Comparison of ENCODE assay signal across 11 cellular contexts in genomic region chr6:31639449-31639861, GRCh38. TPM values are rescaled to one million over a fixed set of nuclear protein-coding genes. Genes with fewer than 3 reads are reported as not detected.
A peak's percentile ranks its signal among the peaks of the same experiment; 100 is the strongest.
DNase-seq lines count a peak whose midpoint lies in the region; ATAC-seq and TF ChIP-seq lines count a peak whose summit lies in the region.
"Had no signal": no experiment of that assay in that cellular context is flagged by ENCODE, and none has a peak within 500 bp of the region (broad histone marks: within the 10 kb centered on the region; RNA-seq: fewer than 3 reads in every experiment).

No MANE protein-coding gene starts in this region.

- CTCF ChIA-PET in activated CD4-positive, alpha-beta memory T cell treated with anti-CD3 and anti-CD28 coated beads, Interleukin-2, amount 10 ng/mL, durations not matched to agents 7 days and 5 days (lab: Charles Lee): no interaction called here
- CTCF ChIA-PET in A673 (lab: Charles Lee): no interaction called here

- no peaks in the 10 kb centered on the region for H3K9me3 Mint-ChIP-seq in GM23338
- no peaks in the 10 kb centered on the region for H3K9me3 Mint-ChIP-seq in activated CD4-positive, alpha-beta memory T cell treated with anti-CD3 and anti-CD28 coated beads, Interleukin-2, amount 10 ng/mL, durations not matched to agents 7 days and 5 days
- no peaks in the 10 kb centered on the region for H3K9me3 Mint-ChIP-seq in endodermal cell
- H3K9me3 Mint-ChIP-seq: central memory CD8-positive, alpha-beta T cell had no signal

- TF ChIP-seq CTCF in GM23338 (conservative IDR thresholded peaks at IDR 0.05; ENCODE audit: low read depth in 2 of 2): no peak
- TF ChIP-seq CTCF in endodermal cell (conservative IDR thresholded peaks at IDR 0.05): no peak
- TF ChIP-seq CTCF in A673 (conservative IDR thresholded peaks at IDR 0.05; ENCODE audit: low read depth, low read length): no peak

- H3K27ac Mint-ChIP-seq in GM23338 (no peak overlapping the region), endodermal cell (no peak overlapping the region)
- H3K27ac Mint-ChIP-seq in activated CD4-positive, alpha-beta memory T cell treated with anti-CD3 and anti-CD28 coated beads, Interleukin-2, amount 10 ng/mL, durations not matched to agents 7 days and 5 days: peak overlapping the region; percentile 54

- no peaks in the 10 kb centered on the region for H3K79me2 ChIP-seq in GM23338 (replicated peaks; ENCODE audit: insufficient read depth)

- no peak overlapping the region for H2AK5ac ChIP-seq in mesenchymal stem cell (ENCODE audit: low read length, severe bottlenecking)

- no peak overlapping the region for H3K18ac ChIP-seq in mesenchymal stem cell (ENCODE audit: low read depth in 1 of 2, low read length in 2 of 2)

- no peak overlapping the region for H2BK12ac ChIP-seq in mesenchymal stem cell (ENCODE audit: low read length in 2 of 2)

- H3K36me3 ChIP-seq in BLaER1 treated with 17β-estradiol and CSF1 and Interleukin-3, amounts not matched to agents 10 nM and 100 nM: peaks cover 96 to 99% (median 97%) of the 10 kb centered on the region in 11 experiments
- H3K36me3 ChIP-seq in GM23338 (ENCODE audit: insufficient read depth): peaks cover 50% of the 10 kb centered on the region
- H3K36me3 ChIP-seq in mesenchymal stem cell (ENCODE audit: control insufficient read depth in 1 of 2, insufficient read depth in 2 of 2, low read depth in 1 of 2, low read length in 2 of 2): peaks cover 87 to 94% of the 10 kb centered on the region in 2 experiments
- H3K36me3 ChIP-seq in endodermal cell (ENCODE audit: control insufficient read depth, insufficient read depth, low read length): peaks cover 96% of the 10 kb centered on the region
- peaks cover 95% of the 10 kb centered on the region for H3K36me3 ChIP-seq in A673 (ENCODE audit: insufficient read depth, low read length, poor library complexity, severe bottlenecking)

- H3K4me2 ChIP-seq in BLaER1 treated with 17β-estradiol and CSF1 and Interleukin-3, amounts not matched to agents 10 nM and 100 nM: peak overlapping the region in 5 of 11 experiments; percentile 10 to 45 (median 29); a peak in 6 of 22 replicates
- H3K4me2 ChIP-seq in GM23338 (no peak overlapping the region), mesenchymal stem cell (ENCODE audit: low read length, poor library complexity, severe bottlenecking) (no peak overlapping the region)

- no peak overlapping the region for H2BK5ac ChIP-seq in mesenchymal stem cell (ENCODE audit: low read depth, low read length, poor library complexity, severe bottlenecking)

- no peaks in the 10 kb centered on the region for H3K9me3 ChIP-seq in BLaER1 treated with 17β-estradiol and CSF1 and Interleukin-3, amounts not matched to agents 10 nM and 100 nM (replicated peaks in 1 of 11)
- H3K9me3 ChIP-seq in mesenchymal stem cell (ENCODE audit: control insufficient read depth, low read length) (no peaks in the 10 kb centered on the region), endodermal cell (ENCODE audit: control insufficient read depth, low read length) (no peaks in the 10 kb centered on the region), A673 (ENCODE audit: low read depth, low read length, poor library complexity, severe bottlenecking) (no peaks in the 10 kb centered on the region)

- peaks cover 51% of the 10 kb centered on the region for H3F3A ChIP-seq in GM23338 (replicated peaks; ENCODE audit: low read depth)

- 91% methylated on average over 8 of the region's 10 CpGs for WGBS in mesenchymal stem cell
- WGBS in endodermal cell (ENCODE audit: insufficient coverage in 1 of 2, insufficient read length in 1 of 2), 2 experiments: 94 to 97% methylated on average over 3 to 10 of the region's 10 CpGs

- peak; percentile 30 for ATAC-seq in GM23338

- H3K4ac ChIP-seq in mesenchymal stem cell (ENCODE audit: low read depth in 1 of 2, low read length in 2 of 2): no peak overlapping the region

- H3K14ac ChIP-seq in mesenchymal stem cell (ENCODE audit: low read length in 2 of 2): no peak overlapping the region

- no peak overlapping the region for H2BK15ac ChIP-seq in mesenchymal stem cell (ENCODE audit: low read depth, poor library complexity, severe bottlenecking)

- H4K8ac ChIP-seq in mesenchymal stem cell (ENCODE audit: low read length): no peak overlapping the region

- intact Hi-C loops in posterior cingulate gyrus (cut with DNase I) (no loop called here), A673 (cut with micrococcal nuclease; ENCODE audit: unreplicated experiment) (no loop called here)

- H3K27me3 Mint-ChIP-seq in GM23338 (ENCODE audit: insufficient read depth, low read depth, poor library complexity) (peaks cover 6% of the 10 kb centered on the region), endodermal cell (ENCODE audit: insufficient read depth) (no peaks in the 10 kb centered on the region)
- H3K27me3 Mint-ChIP-seq in activated CD4-positive, alpha-beta memory T cell treated with anti-CD3 and anti-CD28 coated beads, Interleukin-2, amount 10 ng/mL, durations not matched to agents 7 days and 5 days: no peaks in the 10 kb centered on the region
- H3K27me3 Mint-ChIP-seq: central memory CD8-positive, alpha-beta T cell had no signal

- H3K23ac ChIP-seq in mesenchymal stem cell (ENCODE audit: low read length in 2 of 2): no peak overlapping the region

- no peak overlapping the region for H4K91ac ChIP-seq in mesenchymal stem cell (ENCODE audit: low read length)

- H3K4me3 ChIP-seq in BLaER1 treated with 17β-estradiol and CSF1 and Interleukin-3, amounts not matched to agents 10 nM and 100 nM: no peak overlapping the region
- H3K4me3 ChIP-seq in GM23338: no peak overlapping the region
- H3K4me3 ChIP-seq in mesenchymal stem cell (ENCODE audit: insufficient read depth in 1 of 2, low read depth in 1 of 2, low read length in 2 of 2): no peak overlapping the region
- no peak overlapping the region for H3K4me3 ChIP-seq in endodermal cell (ENCODE audit: low read length)
- H3K4me3 ChIP-seq in A673 (ENCODE audit: low read depth, low read length, poor library complexity, severe bottlenecking): no peak overlapping the region

- H3K4me1 Mint-ChIP-seq in GM23338: no peaks in the 10 kb centered on the region
- peaks cover 8% of the 10 kb centered on the region for H3K4me1 Mint-ChIP-seq in activated CD4-positive, alpha-beta memory T cell treated with anti-CD3 and anti-CD28 coated beads, Interleukin-2, amount 10 ng/mL, durations not matched to agents 7 days and 5 days
- no peaks in the 10 kb centered on the region for H3K4me1 Mint-ChIP-seq in endodermal cell

- peak overlapping the region in 6 of 11 experiments; percentile 1 to 51 (median 8); a peak in 5 of 22 replicates for H3K9ac ChIP-seq in BLaER1 treated with 17β-estradiol and CSF1 and Interleukin-3, amounts not matched to agents 10 nM and 100 nM
- peak overlapping the region; percentile 62 for H3K9ac ChIP-seq in mesenchymal stem cell (ENCODE audit: low read length)
- no peak overlapping the region for H3K9ac ChIP-seq in endodermal cell (ENCODE audit: extremely low read depth, low read length, poor library complexity, severe bottlenecking)

- DNase-seq in GM23338 (ENCODE audit: low spot score): no peak
- DNase-seq in activated CD4-positive, alpha-beta memory T cell treated with anti-CD3 and anti-CD28 coated beads, Interleukin-2, amount 10 ng/mL, durations not matched to agents 7 days and 5 days: no peak
- peak; percentile 58 for DNase-seq in mesenchymal stem cell
- no peak for DNase-seq in endodermal cell
- no peak for DNase-seq in NOMO-1 (lab: John Stamatoyannopoulos, UW; ENCODE audit: unreplicated experiment in 2 of 2)
- DNase-seq in posterior cingulate gyrus: no peak
- no peak for DNase-seq in A673 (ENCODE audit: low spot score)
- DNase-seq: kidney, NCI-H82 had no signal

- H3K4me3 Mint-ChIP-seq in GM23338 (no peak overlapping the region), endodermal cell (no peak overlapping the region)
- no peak overlapping the region for H3K4me3 Mint-ChIP-seq in activated CD4-positive, alpha-beta memory T cell treated with anti-CD3 and anti-CD28 coated beads, Interleukin-2, amount 10 ng/mL, durations not matched to agents 7 days and 5 days
- H3K4me3 Mint-ChIP-seq: central memory CD8-positive, alpha-beta T cell had no signal

- no peak overlapping the region for H2BK120ac ChIP-seq in mesenchymal stem cell (ENCODE audit: low read depth, low read length)

- H3K27me3 ChIP-seq in BLaER1 treated with 17β-estradiol and CSF1 and Interleukin-3, amounts not matched to agents 10 nM and 100 nM: no peaks in the 10 kb centered on the region
- no peaks in the 10 kb centered on the region for H3K27me3 ChIP-seq in GM23338 (ENCODE audit: insufficient read depth)
- no peaks in the 10 kb centered on the region for H3K27me3 ChIP-seq in mesenchymal stem cell (ENCODE audit: control insufficient read depth in 1 of 2, insufficient read depth in 1 of 2, low read length in 2 of 2)
- H3K27me3 ChIP-seq in endodermal cell (ENCODE audit: control insufficient read depth, insufficient read depth, low read length, poor library complexity, severe bottlenecking): no peaks in the 10 kb centered on the region
- no peaks in the 10 kb centered on the region for H3K27me3 ChIP-seq in A673 (replicated peaks; ENCODE audit: insufficient read depth, low read depth, low read length, poor library complexity)

- H2AFZ ChIP-seq in GM23338: no peak overlapping the region
- no peak overlapping the region for H2AFZ ChIP-seq in mesenchymal stem cell (ENCODE audit: low read depth, low read length)

- peak overlapping the region in 6 of 11 experiments; percentile 1 to 39 (median 14); a peak in 6 of 22 replicates for H3K27ac ChIP-seq in BLaER1 treated with 17β-estradiol and CSF1 and Interleukin-3, amounts not matched to agents 10 nM and 100 nM
- no peak overlapping the region for H3K27ac ChIP-seq in GM23338 (ENCODE audit: low read depth)
- H3K27ac ChIP-seq in mesenchymal stem cell (ENCODE audit: low read length, poor library complexity, severe bottlenecking): no peak overlapping the region
- no peak overlapping the region for H3K27ac ChIP-seq in endodermal cell (ENCODE audit: low read depth, low read length)
- H3K27ac ChIP-seq in A673 (ENCODE audit: low read depth, low read length, poor library complexity, severe bottlenecking): no peak overlapping the region

- H3K36me3 Mint-ChIP-seq in GM23338 (ENCODE audit: low read depth) (peaks cover 83% of the 10 kb centered on the region), endodermal cell (ENCODE audit: low read depth) (peaks cover 78% of the 10 kb centered on the region)
- peaks cover 67% of the 10 kb centered on the region for H3K36me3 Mint-ChIP-seq in activated CD4-positive, alpha-beta memory T cell treated with anti-CD3 and anti-CD28 coated beads, Interleukin-2, amount 10 ng/mL, durations not matched to agents 7 days and 5 days (ENCODE audit: low read depth)

- POLR2A ChIA-PET in activated CD4-positive, alpha-beta memory T cell treated with anti-CD3 and anti-CD28 coated beads, Interleukin-2, amount 10 ng/mL, durations not matched to agents 7 days and 5 days (lab: Charles Lee): interaction anchor here (0.8 to 3.4 kb wide), 4 partner anchors 12 to 20 kb away, joined by 3 to 17 read pairs (median 10); partner anchors contain the start of gene BAG6
- POLR2A ChIA-PET in A673 (lab: Charles Lee; ENCODE audit: low non-redundant PET): no interaction called here

- H4K20me1 ChIP-seq in BLaER1 treated with 17β-estradiol and CSF1 and Interleukin-3, amounts not matched to agents 10 nM and 100 nM: peaks cover 37 to 94% (median 83%) of the 10 kb centered on the region in 11 experiments; a peak in 21 of 22 replicates
- H4K20me1 ChIP-seq in GM23338 (replicated peaks; ENCODE audit: insufficient read depth): peaks cover 25% of the 10 kb centered on the region

- peaks cover 8 to 23% (median 12%) of the 10 kb centered on the region in 10 experiments; a peak in 14 of 20 replicates for H3K4me1 ChIP-seq in BLaER1 treated with 17β-estradiol and CSF1 and Interleukin-3, amounts not matched to agents 10 nM and 100 nM
- H3K4me1 ChIP-seq in GM23338 (ENCODE audit: insufficient read depth) (no peaks in the 10 kb centered on the region), mesenchymal stem cell (ENCODE audit: control insufficient read depth, insufficient read depth, low read depth, low read length) (peaks cover 3% of the 10 kb centered on the region), endodermal cell (ENCODE audit: control insufficient read depth, insufficient read depth, low read length) (no peaks in the 10 kb centered on the region), A673 (ENCODE audit: insufficient read depth, low read length, poor library complexity, severe bottlenecking) (no peaks in the 10 kb centered on the region)

- no TSS peak for BruUV-seq in A673 (replicated peaks; lab: Mats Ljungman, UMichigan)

- H3K79me1 ChIP-seq in mesenchymal stem cell (replicated peaks; ENCODE audit: low read length, poor library complexity, severe bottlenecking): peaks cover 24% of the 10 kb centered on the region

- no peaks in the 10 kb centered on the region for H3K9me2 ChIP-seq in GM23338 (ENCODE audit: insufficient read depth)

RNA-seq across cellular contexts. Expression of gene BAG6, which starts 13.0 kb away (rescaled TPM):
- 289 and 292 TPM in 2 replicates for total RNA-seq in GM23338 (2014; rRNA removed; shearing (Covaris generic))
- polyA plus RNA-seq in GM23338 (2016; fragmentation: Nextera tagmentation; extraction: Ambion mirVana): 169 and 183 TPM in 2 replicates
- 100 to 1,000 TPM; 275 to 282 TPM for total RNA-seq in activated CD4-positive, alpha-beta memory T cell treated with anti-CD3 and anti-CD28 coated beads, Interleukin-2, amount 10 ng/mL, durations not matched to agents 7 days and 5 days
- 152 TPM for polyA plus RNA-seq in mesenchymal stem cell (2013, experiment 1 of 2)
- polyA plus RNA-seq in mesenchymal stem cell (2013, experiment 2 of 2): 150 TPM
- total RNA-seq in endodermal cell (100 to 1,000 TPM; 413 to 428 TPM), A673 (2021) (391 and 393 TPM in 2 replicates)
- 320 TPM for polyA plus RNA-seq in endodermal cell (2013, experiment 1 of 2)
- 283 TPM for polyA plus RNA-seq in endodermal cell (2013, experiment 2 of 2)

RNA-seq across cellular contexts. Expression of gene APOM, which starts 16.2 kb away (rescaled TPM):
- 1.2 and 4.2 TPM in 2 replicates for total RNA-seq in GM23338 (2014; rRNA removed; shearing (Covaris generic))
- polyA plus RNA-seq in GM23338 (2016; fragmentation: Nextera tagmentation; extraction: Ambion mirVana): 10.0 and 10.7 TPM in 2 replicates
- 1 to 10 TPM; 2.9 to 3.6 TPM for total RNA-seq in activated CD4-positive, alpha-beta memory T cell treated with anti-CD3 and anti-CD28 coated beads, Interleukin-2, amount 10 ng/mL, durations not matched to agents 7 days and 5 days
- polyA plus RNA-seq in mesenchymal stem cell (2013, experiment 1 of 2): 2.3 TPM
- polyA plus RNA-seq in mesenchymal stem cell (2013, experiment 2 of 2): 2.2 TPM
- total RNA-seq in endodermal cell (1 to 10 TPM; 1.6 to 3.2 TPM), A673 (2021) (2.5 and 4.8 TPM in 2 replicates)
- polyA plus RNA-seq in endodermal cell (2013, experiment 1 of 2): 6.1 TPM
- polyA plus RNA-seq in endodermal cell (2013, experiment 2 of 2): 6.9 TPM

RNA-seq across cellular contexts. Expression of gene PRRC2A, which starts 18.9 kb away (rescaled TPM):
- total RNA-seq in GM23338 (2014; rRNA removed; shearing (Covaris generic)): 223 and 273 TPM in 2 replicates
- 213 and 238 TPM in 2 replicates for polyA plus RNA-seq in GM23338 (2016; fragmentation: Nextera tagmentation; extraction: Ambion mirVana)
- 100 to 1,000 TPM; 215 to 222 TPM for total RNA-seq in activated CD4-positive, alpha-beta memory T cell treated with anti-CD3 and anti-CD28 coated beads, Interleukin-2, amount 10 ng/mL, durations not matched to agents 7 days and 5 days
- 85.3 TPM for polyA plus RNA-seq in mesenchymal stem cell (2013, experiment 1 of 2)
- 79.7 TPM for polyA plus RNA-seq in mesenchymal stem cell (2013, experiment 2 of 2)
- 100 to 1,000 TPM; 329 to 330 TPM for total RNA-seq in endodermal cell
- 299 TPM for polyA plus RNA-seq in endodermal cell (2013, experiment 1 of 2)
- polyA plus RNA-seq in endodermal cell (2013, experiment 2 of 2): 263 TPM
- total RNA-seq in A673 (2021): 289 and 313 TPM in 2 replicates

RNA-seq across cellular contexts. Expression of gene C6orf47, which starts 21.1 kb away (rescaled TPM):
- 12.8 and 15.0 TPM in 2 replicates for total RNA-seq in GM23338 (2014; rRNA removed; shearing (Covaris generic))
- polyA plus RNA-seq in GM23338 (2016; fragmentation: Nextera tagmentation; extraction: Ambion mirVana): 9.4 TPM in 2 replicates
- 10 to 100 TPM; 26.4 to 26.7 TPM for total RNA-seq in activated CD4-positive, alpha-beta memory T cell treated with anti-CD3 and anti-CD28 coated beads, Interleukin-2, amount 10 ng/mL, durations not matched to agents 7 days and 5 days
- polyA plus RNA-seq in mesenchymal stem cell (2013, experiment 1 of 2): 11.3 TPM
- 11.4 TPM for polyA plus RNA-seq in mesenchymal stem cell (2013, experiment 2 of 2)
- total RNA-seq in endodermal cell (10 to 100 TPM; 14.0 to 14.9 TPM), A673 (2021) (20.1 and 21.3 TPM in 2 replicates)
- 9.6 TPM for polyA plus RNA-seq in endodermal cell (2013, experiment 1 of 2)
- polyA plus RNA-seq in endodermal cell (2013, experiment 2 of 2): 9.5 TPM

RNA-seq across cellular contexts. Expression of gene AIF1, which starts 24.4 kb away (rescaled TPM):
- total RNA-seq in GM23338 (2014; rRNA removed; shearing (Covaris generic)): 6.2 and 13.3 TPM in 2 replicates
- 33.7 and 36.2 TPM in 2 replicates for polyA plus RNA-seq in GM23338 (2016; fragmentation: Nextera tagmentation; extraction: Ambion mirVana)
- 10 to 100 TPM; 11.3 to 11.7 TPM for total RNA-seq in activated CD4-positive, alpha-beta memory T cell treated with anti-CD3 and anti-CD28 coated beads, Interleukin-2, amount 10 ng/mL, durations not matched to agents 7 days and 5 days
- polyA plus RNA-seq in mesenchymal stem cell (2013, experiment 1 of 2): not detected
- polyA plus RNA-seq in mesenchymal stem cell (2013, experiment 2 of 2): not detected
- total RNA-seq in endodermal cell: 1 to 10 TPM in 1 of 2 donors, under 1 TPM in 1; 0.70 to 1.7 TPM
- polyA plus RNA-seq in endodermal cell (2013, experiment 1 of 2): 1.2 TPM
- polyA plus RNA-seq in endodermal cell (2013, experiment 2 of 2): 0.66 TPM
- 0.64 and 0.68 TPM in 2 replicates for total RNA-seq in A673 (2021)

Comparison
In these comparisons a context has a peak if more than half of its experiments do, and no peak if none do; other contexts are left out.
1. H3K27ac ChIP-seq: peak in BLaER1 treated with 17β-estradiol and CSF1 and Interleukin-3, amounts not matched to agents 10 nM and 100 nM (6 of 11); none in GM23338 (single experiment), mesenchymal stem cell (single experiment), endodermal cell (single experiment) and A673 (single experiment).